Comparison of ENCODE assay signal across 13 cellular contexts in the genomic region with DNA sequence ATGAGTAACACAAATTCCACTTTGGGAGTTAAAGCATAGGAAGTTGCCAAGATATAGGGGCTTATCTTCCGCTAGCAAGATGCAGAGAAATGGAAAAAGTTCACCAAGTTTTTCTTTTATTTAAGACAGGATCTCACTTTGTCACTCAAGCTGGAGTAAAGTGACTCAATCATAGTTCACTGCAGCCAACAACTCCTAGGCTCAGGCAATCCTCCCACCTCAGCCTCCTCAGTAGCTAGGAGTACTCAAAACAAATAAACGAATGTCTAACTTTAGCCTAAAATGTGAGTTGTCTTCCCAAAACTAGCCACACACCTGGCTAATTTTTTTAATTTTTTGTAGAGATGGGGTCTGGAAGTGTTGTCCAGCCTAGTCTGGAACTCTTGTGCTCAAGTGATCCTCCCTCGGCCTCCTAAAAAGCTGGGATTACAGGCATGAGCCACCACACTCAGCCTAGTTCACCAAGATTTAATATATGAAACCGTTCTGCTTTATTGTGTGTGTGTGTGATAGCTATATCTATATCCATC. TPM values are rescaled to one million over a fixed set of nuclear protein-coding genes. Genes with fewer than 3 reads are reported as not detected.
A peak's percentile ranks its signal among the peaks of the same experiment; 100 is the strongest.
DNase-seq lines count a peak whose midpoint lies in the region; ATAC-seq, FAIRE-seq and TF ChIP-seq lines count a peak whose summit lies in the region.
"Had no signal": no experiment of that assay in that cellular context is flagged by ENCODE, and none has a peak within 500 bp of the region (broad histone marks: within the 10 kb centered on the region; RNA-seq: fewer than 3 reads in every experiment).

No MANE protein-coding gene starts in this region.

- H3K27ac ChIP-seq in HEK293 (ENCODE audit: extremely low read depth, low read depth, low read length) (no peak overlapping the region), astrocyte (ENCODE audit: low read depth, low read length) (peak overlapping the region; percentile 48), mesenchymal stem cell (ENCODE audit: low read length, poor library complexity, severe bottlenecking) (peak overlapping the region; percentile 45)

- H3K79me1 ChIP-seq in mesenchymal stem cell (replicated peaks; ENCODE audit: low read length, poor library complexity, severe bottlenecking) = no peaks in the 10 kb centered on the region

- no peaks in the 10 kb centered on the region for H3K27me3 Mint-ChIP-seq in astrocyte (ENCODE audit: low read depth, unreplicated experiment)
- H3K27me3 Mint-ChIP-seq: activated B cell treated with CpG ODN at 0.5 μM for 24 hours had no signal

- H3K36me3 Mint-ChIP-seq in astrocyte (ENCODE audit: low read depth, unreplicated experiment) = peaks cover 36% of the 10 kb centered on the region

- H3K9ac ChIP-seq in astrocyte (ENCODE audit: low read length) = peak overlapping the region; percentile 14
- peak overlapping the region; percentile 99 for H3K9ac ChIP-seq in mesenchymal stem cell (ENCODE audit: low read length)

- peaks cover 16% of the 10 kb centered on the region for H3K4me1 Mint-ChIP-seq in astrocyte (ENCODE audit: low read depth, unreplicated experiment)

- in situ Hi-C loops in ACHN (cut with HindIII; ENCODE audit: low pct_ligation_motif_present, low pct_unique_long_range_greater_than_20kb, low sequenced_read_pairs) = loop anchor here (25.0 kb wide), 1 partner anchor 376 kb away; no protein-coding TSS in a partner anchor

- H3K27me3 ChIP-seq in astrocyte (ENCODE audit: insufficient read depth, low read length) = no peaks in the 10 kb centered on the region
- no peaks in the 10 kb centered on the region for H3K27me3 ChIP-seq in mesenchymal stem cell (ENCODE audit: control insufficient read depth in 1 of 2, insufficient read depth in 1 of 2, low read length in 2 of 2)
- H3K27me3 ChIP-seq: heart right ventricle had no signal

- H4K91ac ChIP-seq in mesenchymal stem cell (ENCODE audit: low read length) = no peak overlapping the region

- FAIRE-seq in astrocyte (lab: Jason Lieb, UNC) = peak; percentile 49

- peak overlapping the region; percentile 2 for H3K4me2 ChIP-seq in astrocyte (ENCODE audit: low read length)
- no peak overlapping the region for H3K4me2 ChIP-seq in mesenchymal stem cell (ENCODE audit: low read length, poor library complexity, severe bottlenecking)

- H3K18ac ChIP-seq in mesenchymal stem cell (ENCODE audit: low read depth in 1 of 2, low read length in 2 of 2) = no peak overlapping the region

- H3K79me2 ChIP-seq in astrocyte (ENCODE audit: insufficient read depth, low read length) = peaks cover 25% of the 10 kb centered on the region

- WGBS in mesenchymal stem cell = 73% methylated on average over 1 of the region's 4 CpGs

- H3K4ac ChIP-seq in mesenchymal stem cell (ENCODE audit: low read depth in 1 of 2, low read length in 2 of 2) = no peak overlapping the region

- H3K4me3 ChIP-seq in HEK293 (ENCODE audit: low read depth, low read length) (no peak overlapping the region), astrocyte (ENCODE audit: insufficient read depth, low read depth, low read length) (no peak overlapping the region), mesenchymal stem cell (ENCODE audit: insufficient read depth in 1 of 2, low read depth in 1 of 2, low read length in 2 of 2) (peak overlapping the region in 1 of 2 experiments; percentile 37)
- H3K4me3 ChIP-seq: heart right ventricle had no signal

- peaks cover 2% of the 10 kb centered on the region for H3K9me3 Mint-ChIP-seq in astrocyte (ENCODE audit: unreplicated experiment)
- H3K9me3 Mint-ChIP-seq: activated B cell treated with CpG ODN at 0.5 μM for 24 hours had no signal

- peaks cover 41 to 51% of the 10 kb centered on the region in 2 experiments for H3K36me3 ChIP-seq in HEK293 (ENCODE audit: control insufficient read depth in 2 of 2, insufficient read depth in 1 of 2, low read length in 2 of 2)
- H3K36me3 ChIP-seq in astrocyte (ENCODE audit: insufficient read depth, low read length) = peaks cover 44% of the 10 kb centered on the region
- peaks cover 17 to 51% of the 10 kb centered on the region in 2 experiments for H3K36me3 ChIP-seq in mesenchymal stem cell (ENCODE audit: control insufficient read depth in 1 of 2, insufficient read depth in 2 of 2, low read depth in 1 of 2, low read length in 2 of 2)

- H2BK120ac ChIP-seq in mesenchymal stem cell (ENCODE audit: low read depth, low read length) = no peak overlapping the region

- H2AFZ ChIP-seq in astrocyte (ENCODE audit: low read depth, low read length) (no peak overlapping the region), mesenchymal stem cell (ENCODE audit: low read depth, low read length) (no peak overlapping the region)

- no peak overlapping the region for H2BK5ac ChIP-seq in mesenchymal stem cell (ENCODE audit: low read depth, low read length, poor library complexity, severe bottlenecking)

- no peak overlapping the region for H2BK12ac ChIP-seq in mesenchymal stem cell (ENCODE audit: low read length in 2 of 2)

- H2BK15ac ChIP-seq in mesenchymal stem cell (ENCODE audit: low read depth, poor library complexity, severe bottlenecking) = no peak overlapping the region

- H3K14ac ChIP-seq in mesenchymal stem cell (ENCODE audit: low read length in 2 of 2) = no peak overlapping the region

- peaks cover 57% of the 10 kb centered on the region for H4K20me1 ChIP-seq in astrocyte (ENCODE audit: insufficient read depth, low read length)

- H3K4me3 Mint-ChIP-seq in astrocyte (ENCODE audit: unreplicated experiment) = peak overlapping the region; percentile 74
- H3K4me3 Mint-ChIP-seq: activated B cell treated with CpG ODN at 0.5 μM for 24 hours had no signal

- H4K8ac ChIP-seq in mesenchymal stem cell (ENCODE audit: low read length) = no peak overlapping the region

- POLR2A ChIA-PET in HEK293 (lab: Yijun Ruan, JAX) = interaction anchor here (0.8 to 2.1 kb wide), 3 partner anchors 9 to 421 kb away, joined by 3 to 13 read pairs (median 3); partner anchors contain the start of genes RSU1 and VIM

- DNase-seq in ACHN (peak; percentile 37), astrocyte (ENCODE audit: low read depth) (no peak), mesenchymal stem cell (no peak), COLO668 (lab: John Stamatoyannopoulos, UW; ENCODE audit: unreplicated experiment) (no peak), NCI-H748 treated with DMSO at 0.1 percent for 48 hours (lab: John Stamatoyannopoulos, UW) (no peak), hepatic stellate cell (ENCODE audit: low spot score) (no peak)
- DNase-seq: activated B cell treated with CpG ODN at 0.5 μM for 24 hours, cortex of kidney, heart right ventricle, NCI-H2081, OCI-M1 had no signal

- H3K23ac ChIP-seq in mesenchymal stem cell (ENCODE audit: low read length in 2 of 2) = no peak overlapping the region

- H2AK5ac ChIP-seq in mesenchymal stem cell (ENCODE audit: low read length, severe bottlenecking) = no peak overlapping the region

- TF ChIP-seq CTCF in HEK293 (tag by site-specific recombination; IDR thresholded peaks at IDR 0.05) = no peak
- TF ChIP-seq CTCF in astrocyte (IDR thresholded peaks at IDR 0.05; ENCODE audit: insufficient read depth, low read depth, low read length) = no peak

- H3K4me1 ChIP-seq in HEK293 (ENCODE audit: control insufficient read depth, insufficient read depth, low read length) (no peaks in the 10 kb centered on the region), astrocyte (ENCODE audit: insufficient read depth, low read length) (peaks cover 14% of the 10 kb centered on the region), mesenchymal stem cell (ENCODE audit: control insufficient read depth, insufficient read depth, low read depth, low read length) (peaks cover 6% of the 10 kb centered on the region)

- no peak for ATAC-seq in GM19463 (IDR thresholded peaks at IDR 0.05; ENCODE audit: unreplicated experiment)

- CTCF ChIA-PET in HEK293 (lab: Yijun Ruan, JAX) = interaction anchor here (0.8 to 1.4 kb wide), 3 partner anchors 19 to 395 kb away, joined by 3 to 5 read pairs (median 3); no protein-coding TSS in a partner anchor

- peak overlapping the region; percentile 83 for H3K27ac Mint-ChIP-seq in astrocyte (ENCODE audit: unreplicated experiment)
- H3K27ac Mint-ChIP-seq: activated B cell treated with CpG ODN at 0.5 μM for 24 hours had no signal

- no peaks in the 10 kb centered on the region for H3K9me3 ChIP-seq in HEK293 (ENCODE audit: control insufficient read depth, insufficient read depth, low read depth, low read length)
- H3K9me3 ChIP-seq in astrocyte (ENCODE audit: insufficient read depth, low read depth, low read length) = peaks cover 5% of the 10 kb centered on the region
- peaks cover 7% of the 10 kb centered on the region for H3K9me3 ChIP-seq in mesenchymal stem cell (ENCODE audit: control insufficient read depth, low read length)

TF ChIP-seq in HEK293, 187 proteins besides CTCF, POLR2A, EP300 and RAD21 (continues in another document):
- TF ChIP-seq ZNF121 (tag by site-specific recombination; IDR thresholded peaks at IDR 0.05) (peak; percentile 92), ZNF211 (tag by site-specific recombination; IDR thresholded peaks at IDR 0.05; ENCODE audit: low read depth) (no peak), ZNF274 (IDR thresholded peaks at IDR 0.05; ENCODE audit: low read length) (no peak), ZNF274 (tag by site-specific recombination; IDR thresholded peaks at IDR 0.05; ENCODE audit: borderline replicate concordance) (no peak), MZF1 (tag by site-specific recombination; IDR thresholded peaks at IDR 0.05; ENCODE audit: borderline replicate concordance) (peak; percentile 44; the same call in 1 of the 2 replicates), IKZF3 (tag by site-specific recombination; IDR thresholded peaks at IDR 0.05) (0 out of 2 replicates have a peak, but pooled peaks have one; percentile 9), GLI4 (tag by site-specific recombination; IDR thresholded peaks at IDR 0.05) (no peak), ZNF600 (tag by site-specific recombination; IDR thresholded peaks at IDR 0.05) (peak; percentile 25; the same call in 1 of the 2 replicates), OSR2 (tag by site-specific recombination; IDR thresholded peaks at IDR 0.05) (peak; percentile 49), ZNF560 (tag by site-specific recombination; IDR thresholded peaks at IDR 0.05; ENCODE audit: borderline replicate concordance) (no peak)
- TF ChIP-seq, protein P1, sequence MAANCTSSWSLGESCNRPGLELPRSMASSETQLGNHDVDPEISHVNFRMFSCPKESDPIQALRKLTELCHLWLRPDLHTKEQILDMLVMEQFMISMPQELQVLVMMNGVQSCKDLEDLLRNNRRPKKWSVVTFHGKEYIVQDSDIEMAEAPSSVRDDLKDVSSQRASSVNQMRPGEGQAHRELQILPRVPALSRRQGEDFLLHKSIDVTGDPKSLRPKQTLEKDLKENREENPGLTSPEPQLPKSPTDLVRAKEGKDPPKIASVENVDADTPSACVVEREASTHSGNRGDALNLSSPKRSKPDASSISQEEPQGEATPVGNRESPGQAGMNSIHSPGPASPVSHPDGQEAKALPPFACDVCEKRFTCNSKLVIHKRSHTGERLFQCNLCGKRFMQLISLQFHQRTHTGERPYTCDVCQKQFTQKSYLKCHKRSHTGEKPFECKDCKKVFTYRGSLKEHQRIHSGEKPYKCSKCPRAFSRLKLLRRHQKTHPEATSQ (tag by site-specific recombination; IDR thresholded peaks at IDR 0.05) = no peak

RNA-seq across cellular contexts. Expression of gene VIM, which starts 9.9 kb away (rescaled TPM):
- total RNA-seq in astrocyte = 5,172 and 5,400 TPM in 2 replicates
- 5,108 TPM for polyA plus RNA-seq in mesenchymal stem cell (2013, experiment 1 of 2)
- polyA plus RNA-seq in mesenchymal stem cell (2013, experiment 2 of 2) = 5,084 TPM

RNA-seq across cellular contexts. Expression of gene TRDMT1, which starts 36.5 kb away (rescaled TPM):
- total RNA-seq in astrocyte = 5.9 and 6.3 TPM in 2 replicates
- 4.6 TPM for polyA plus RNA-seq in mesenchymal stem cell (2013, experiment 1 of 2)
- 4.0 TPM for polyA plus RNA-seq in mesenchymal stem cell (2013, experiment 2 of 2)
